16 cellular contexts compared by ENCODE assay signal in the genomic region with DNA sequence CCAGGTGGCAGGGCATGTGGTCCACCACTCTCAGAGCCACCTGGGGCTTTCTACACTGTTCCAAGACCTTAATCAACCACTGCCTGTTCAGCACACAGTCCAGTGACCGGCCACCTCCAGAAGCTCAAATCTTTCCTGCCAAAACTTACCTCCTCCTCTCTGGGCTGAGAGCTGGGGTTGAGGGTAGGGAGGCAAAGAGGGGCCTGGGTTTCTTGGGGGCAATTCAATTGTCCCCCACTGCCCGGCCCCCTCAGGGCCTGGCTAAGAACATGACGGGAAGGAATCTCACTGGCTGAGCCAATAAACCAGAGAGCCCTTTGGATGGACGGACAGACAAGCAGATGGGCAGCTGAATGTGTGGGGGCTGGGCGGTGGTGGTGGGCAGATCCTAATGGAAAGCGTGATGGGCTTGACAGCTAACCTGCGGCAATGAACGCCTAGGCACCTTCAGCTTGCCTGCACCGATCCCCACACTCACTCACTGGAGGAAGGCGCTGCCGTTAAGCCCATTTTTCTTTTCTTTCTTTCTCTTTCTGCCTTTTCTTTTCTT. TPM values are rescaled to one million over a fixed set of nuclear protein-coding genes. Genes with fewer than 3 reads are reported as not detected.
DNase-seq lines count a peak whose midpoint lies in the region; ATAC-seq and TF ChIP-seq lines count a peak whose summit lies in the region.
"Had no signal": no experiment of that assay in that cellular context is flagged by ENCODE, and none has a peak within 500 bp of the region (broad histone marks: within the 10 kb centered on the region; RNA-seq: fewer than 3 reads in every experiment).

No MANE protein-coding gene starts in this region.

- no peaks in the 10 kb centered on the region for H3K79me2 ChIP-seq in neural progenitor cell (ENCODE audit: low read depth)

- CTCF ChIA-PET in HEK293T (lab: Yijun Ruan, JAX), result interaction anchor here (0.6 kb wide), 1 partner anchor 1850 kb away, joined by 9 read pairs; no protein-coding TSS in a partner anchor

- H3F3A ChIP-seq in neural progenitor cell (ENCODE audit: low read depth), result peaks cover 19% of the 10 kb centered on the region

- H3K27me3 Mint-ChIP-seq in chondrocyte (ENCODE audit: low read depth) (peaks cover 44% of the 10 kb centered on the region), neural progenitor cell (ENCODE audit: insufficient read depth, low read depth) (peaks cover 40% of the 10 kb centered on the region)

- H3K36me3 ChIP-seq in right atrium auricular region (no peaks in the 10 kb centered on the region), neural progenitor cell (no peaks in the 10 kb centered on the region)
- H3K36me3 ChIP-seq: HAP-1 had no signal

- H3K4me1 ChIP-seq in right atrium auricular region (peaks cover 0 to 18% of the 10 kb centered on the region in 2 donors), neural progenitor cell (peaks cover 6% of the 10 kb centered on the region)
- H3K4me1 ChIP-seq: HAP-1 had no signal

- H3K27ac ChIP-seq in right atrium auricular region (no peak overlapping the region), neural progenitor cell (no peak overlapping the region)

- H4K20me1 ChIP-seq in neural progenitor cell (ENCODE audit: low read depth), result no peaks in the 10 kb centered on the region

- H3K4me2 ChIP-seq in neural progenitor cell, result no peak overlapping the region

- no peak overlapping the region for H3K4me3 ChIP-seq in right atrium auricular region
- H3K4me3 ChIP-seq in neural progenitor cell, result no peak overlapping the region
- H3K4me3 ChIP-seq: HAP-1 had no signal

- peaks cover 5% of the 10 kb centered on the region for H3K4me1 Mint-ChIP-seq in chondrocyte (ENCODE audit: low read depth)
- H3K4me1 Mint-ChIP-seq in neural progenitor cell, result peaks cover 14% of the 10 kb centered on the region

- no peaks in the 10 kb centered on the region for H3K9me3 Mint-ChIP-seq in chondrocyte (ENCODE audit: low read depth)
- no peaks in the 10 kb centered on the region for H3K9me3 Mint-ChIP-seq in neural progenitor cell
- H3K9me3 Mint-ChIP-seq: CD4-positive, alpha-beta T cell had no signal

- H2AFZ ChIP-seq in neural progenitor cell (replicated peaks), result no peak overlapping the region

- ATAC-seq in Right ventricle myocardium inferior, result no peak
- ATAC-seq: HepG2 had no signal

- H3K36me3 Mint-ChIP-seq in chondrocyte (ENCODE audit: low read depth), result peaks cover 2% of the 10 kb centered on the region
- no peaks in the 10 kb centered on the region for H3K36me3 Mint-ChIP-seq in neural progenitor cell

- H3K9me3 ChIP-seq in right atrium auricular region (no peaks in the 10 kb centered on the region), neural progenitor cell (ENCODE audit: low read depth) (no peaks in the 10 kb centered on the region)
- H3K9me3 ChIP-seq: HAP-1 had no signal

- peak; percentile 49 for DNase-seq in Right ventricle myocardium inferior (ENCODE audit: missing footprints)
- DNase-seq in right atrium auricular region (ENCODE audit: low spot score), result no peak
- DNase-seq in chondrocyte (ENCODE audit: low spot score), result peak; percentile 40
- no peak for DNase-seq in neural progenitor cell (ENCODE audit: low spot score)
- DNase-seq in NCI-H526 treated with DMSO at 0.1 percent for 48 hours (lab: John Stamatoyannopoulos, UW), result no peak
- DNase-seq in HEK293T (ENCODE audit: extremely low spot score), result no peak
- DNase-seq in NCI-H128 (lab: John Stamatoyannopoulos, UW; ENCODE audit: unreplicated experiment), result no peak
- DNase-seq: C1 segment of cervical spinal cord; Calu3; CD4-positive, alpha-beta T cell; DMS 273 treated with DMSO at 0.1 percent for 48 hours; GOT3 had no signal

- intact Hi-C loops in Right ventricle myocardium inferior (cut with DNase I), result no loop called here

- POLR2A ChIA-PET in HEK293T (lab: Yijun Ruan, JAX), result no interaction called here

- H3K4me3 Mint-ChIP-seq in chondrocyte (ENCODE audit: unreplicated experiment) (no peak overlapping the region), neural progenitor cell (peak overlapping the region; percentile 43)
- H3K4me3 Mint-ChIP-seq: B cell; CD4-positive, alpha-beta T cell had no signal

- no peak overlapping the region for H3K9ac ChIP-seq in neural progenitor cell

- H3K27ac Mint-ChIP-seq in chondrocyte (ENCODE audit: unreplicated experiment), result no peak overlapping the region
- no peak overlapping the region for H3K27ac Mint-ChIP-seq in neural progenitor cell
- H3K27ac Mint-ChIP-seq: B cell; CD4-positive, alpha-beta T cell had no signal

- peaks cover 15 to 31% of the 10 kb centered on the region in 2 donors for H3K27me3 ChIP-seq in right atrium auricular region
- peaks cover 75% of the 10 kb centered on the region for H3K27me3 ChIP-seq in neural progenitor cell

- TF ChIP-seq CTCF in right atrium auricular region (IDR thresholded peaks at IDR 0.05), result no peak
- TF ChIP-seq CTCF in chondrocyte (IDR thresholded peaks at IDR 0.05), result no peak
- no peak for TF ChIP-seq CTCF in neural progenitor cell (IDR thresholded peaks at IDR 0.05)

TF ChIP-seq in HEK293T, 16 proteins besides CTCF, POLR2A, EP300 and RAD21:
- TF ChIP-seq ZNF384 (IDR thresholded peaks at IDR 0.05) (no peak), TARDBP (IDR thresholded peaks at IDR 0.05) (no peak), ARNT (IDR thresholded peaks at IDR 0.05) (no peak), LEF1 (IDR thresholded peaks at IDR 0.05; ENCODE audit: borderline replicate concordance) (no peak), CTBP1 (IDR thresholded peaks at IDR 0.05; ENCODE audit: borderline replicate concordance) (no peak), FOXA1 (IDR thresholded peaks at IDR 0.05) (no peak), BHLHE40 (IDR thresholded peaks at IDR 0.05; ENCODE audit: borderline replicate concordance) (no peak)
- TF ChIP-seq, protein P1, sequence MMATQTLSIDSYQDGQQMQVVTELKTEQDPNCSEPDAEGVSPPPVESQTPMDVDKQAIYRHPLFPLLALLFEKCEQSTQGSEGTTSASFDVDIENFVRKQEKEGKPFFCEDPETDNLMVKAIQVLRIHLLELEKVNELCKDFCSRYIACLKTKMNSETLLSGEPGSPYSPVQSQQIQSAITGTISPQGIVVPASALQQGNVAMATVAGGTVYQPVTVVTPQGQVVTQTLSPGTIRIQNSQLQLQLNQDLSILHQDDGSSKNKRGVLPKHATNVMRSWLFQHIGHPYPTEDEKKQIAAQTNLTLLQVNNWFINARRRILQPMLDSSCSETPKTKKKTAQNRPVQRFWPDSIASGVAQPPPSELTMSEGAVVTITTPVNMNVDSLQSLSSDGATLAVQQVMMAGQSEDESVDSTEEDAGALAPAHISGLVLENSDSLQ (IDR thresholded peaks at IDR 0.05), result no peak

RNA-seq across cellular contexts. Expression of a gene that starts 5.4 kb away (rescaled TPM):
- total RNA-seq in Right ventricle myocardium inferior (not detected), right atrium auricular region (not detected), chondrocyte (not detected in 3 replicates), neural progenitor cell (ENCODE audit: low replicate concordance) (1.0 and 3.3 TPM in 2 replicates)
- total RNA-seq: B cell; Calu3; CD4-positive, alpha-beta T cell; Daoy had no signal

RNA-seq across cellular contexts. Expression of a gene that starts 51.6 kb away (rescaled TPM):
- not detected for total RNA-seq in Right ventricle myocardium inferior
- total RNA-seq in right atrium auricular region, result not detected
- not detected in 3 replicates for total RNA-seq in chondrocyte
- total RNA-seq in neural progenitor cell (ENCODE audit: low replicate concordance), result 0.13 and 0.43 TPM in 2 replicates
- total RNA-seq: B cell; Calu3; CD4-positive, alpha-beta T cell; HepG2 had no signal

Comparison
In these comparisons a context has a peak if more than half of its experiments do, and no peak if none do; other contexts are left out.
1. DNase-seq: peak in Right ventricle myocardium inferior (single experiment) and chondrocyte (single experiment); none in right atrium auricular region (single experiment), neural progenitor cell (single experiment), NCI-H526 treated with DMSO at 0.1 percent for 48 hours (single experiment), HEK293T (single experiment) and NCI-H128 (single experiment).